In the genomic region with DNA sequence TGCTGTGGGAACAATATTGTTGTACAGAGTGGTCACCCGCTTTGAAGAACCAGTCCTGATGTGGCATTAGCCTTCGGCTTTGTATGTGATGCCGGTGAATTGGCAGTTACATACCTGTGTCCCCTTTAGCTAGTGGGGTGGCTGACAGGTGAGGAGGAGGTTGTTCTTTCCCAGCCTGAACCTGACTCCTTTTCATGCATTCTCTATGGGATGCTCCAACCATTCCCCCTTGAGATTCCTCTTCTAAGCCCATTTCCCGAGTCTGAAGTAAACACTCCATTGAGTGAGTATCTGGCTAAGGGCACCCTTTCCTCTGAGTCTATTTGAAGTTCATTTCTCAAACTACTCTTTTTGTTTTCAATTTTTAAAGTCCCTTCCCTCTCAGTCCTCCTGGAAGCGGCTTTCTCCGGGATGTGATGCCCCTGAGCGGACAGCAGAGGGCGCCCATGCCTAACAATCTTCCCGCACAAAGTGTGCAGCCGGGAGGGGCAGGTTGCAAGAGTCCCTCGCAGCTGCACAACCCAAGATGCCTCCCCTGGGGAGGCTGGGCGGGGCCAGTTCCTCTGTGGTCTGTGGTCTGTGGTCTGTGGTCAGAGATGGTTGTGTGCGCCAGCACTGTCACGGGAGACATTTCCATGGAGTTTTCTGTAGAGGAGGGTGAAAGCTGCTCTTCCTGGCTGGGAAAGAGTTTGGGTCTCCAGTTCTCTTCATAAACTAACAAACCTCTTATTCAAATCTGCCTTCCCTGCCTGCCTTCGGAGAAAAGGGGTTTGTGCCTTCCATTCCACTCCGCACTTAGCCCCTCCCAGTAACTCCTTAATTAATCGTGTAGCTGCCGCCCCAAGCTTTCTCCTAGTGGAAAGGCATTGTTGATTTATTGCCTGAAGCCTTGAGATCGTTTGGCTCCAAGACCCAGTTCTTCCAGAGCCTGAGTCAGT, we compare ENCODE assay signal across 9 cellular contexts. TPM values are rescaled to one million over a fixed set of nuclear protein-coding genes. Genes with fewer than 3 reads are reported as not detected.
DNase-seq lines count a peak whose midpoint lies in the region; ATAC-seq and TF ChIP-seq lines count a peak whose summit lies in the region.
"Had no signal": no experiment of that assay in that cellular context is flagged by ENCODE, and none has a peak within 500 bp of the region (broad histone marks: within the 10 kb centered on the region; RNA-seq: fewer than 3 reads in every experiment).

No MANE protein-coding gene starts in this region.

- H3K4me3 ChIP-seq in CD4-positive, alpha-beta memory T cell (ENCODE audit: low read length in 2 of 2) = peak overlapping the region in 1 of 2 donors; percentile 4
- H3K4me3 ChIP-seq in dorsolateral prefrontal cortex = peak overlapping the region in 42 of 59 donors; percentile 5 to 56 (median 31)

- H3K4me1 Mint-ChIP-seq in CD4-positive, alpha-beta memory T cell = peaks cover 14 to 26% (median 20%) of the 10 kb centered on the region in 4 donors

- ATAC-seq in GM19397 (IDR thresholded peaks at IDR 0.05; ENCODE audit: unreplicated experiment) (peak; percentile 100), HG03520 (IDR thresholded peaks at IDR 0.05; ENCODE audit: unreplicated experiment) (peak; percentile 95)

- POLR2A ChIA-PET in CD4-positive, alpha-beta memory T cell (lab: Charles Lee; ENCODE audit: partially characterized antibody) = interaction anchor here (0.6 to 2.9 kb wide), 8 partner anchors 200 to 518 kb away, joined by 3 to 33 read pairs (median 6); partner anchors contain the start of genes ALDH9A1 and TMCO1

- H3K4me3 Mint-ChIP-seq in CD4-positive, alpha-beta memory T cell = peak overlapping the region; percentile 63 to 84 (median 81)

- CTCF ChIA-PET in CD4-positive, alpha-beta memory T cell (lab: Charles Lee; ENCODE audit: partially characterized antibody) = interaction anchor here (0.7 to 6.6 kb wide), 29 partner anchors 9 to 529 kb away, joined by 3 to 275 read pairs (median 4); no protein-coding TSS in a partner anchor

- DNase-seq in CD4-positive, alpha-beta memory T cell = peak; percentile 91 to 93 (median 92)
- DNase-seq in NCI-H69 (lab: John Stamatoyannopoulos, UW) (peak; percentile 96), dorsolateral prefrontal cortex (peak; percentile 62 to 87 (median 75)), medulla oblongata (ENCODE audit: extremely low spot score) (peak; percentile 89)
- peak; percentile 81 for DNase-seq in activated CD4-positive, alpha-beta T cell treated with anti-CD3 and anti-CD28 coated beads, Interleukin-2, amount 50 U/mL, for 4 hours
- peak; percentile 74 for DNase-seq in stimulated activated CD8-positive, alpha-beta memory T cell treated with anti-CD3 and anti-CD28 coated beads, Interleukin-12 subunit alpha, Interleukin-12 subunit beta, amount 100 ng/mL, for 4 hours (ENCODE audit: low read depth)

- peaks cover 0 to 2% of the 10 kb centered on the region in 2 donors for H3K36me3 Mint-ChIP-seq in CD4-positive, alpha-beta memory T cell

- H3K27me3 ChIP-seq in CD4-positive, alpha-beta memory T cell (ENCODE audit: insufficient read depth, low read length) = peaks cover 39% of the 10 kb centered on the region
- H3K27me3 ChIP-seq in dorsolateral prefrontal cortex = peaks cover 0 to 21% (median 2%) of the 10 kb centered on the region in 45 donors

- H3K27ac ChIP-seq in CD4-positive, alpha-beta memory T cell (ENCODE audit: low read depth, low read length) = no peak overlapping the region
- H3K27ac ChIP-seq in dorsolateral prefrontal cortex = no peak overlapping the region

- peak overlapping the region; percentile 67 to 93 (median 83) for H3K27ac Mint-ChIP-seq in CD4-positive, alpha-beta memory T cell

- H3K9me3 Mint-ChIP-seq in CD4-positive, alpha-beta memory T cell = peaks cover 0 to 4% (median 0%) of the 10 kb centered on the region in 8 donors

- peaks cover 40 to 53% of the 10 kb centered on the region in 2 donors for H3K27me3 Mint-ChIP-seq in CD4-positive, alpha-beta memory T cell

- peaks cover 23% of the 10 kb centered on the region for H3K4me1 ChIP-seq in CD4-positive, alpha-beta memory T cell (ENCODE audit: insufficient read depth, low read length)

- H3K36me3 ChIP-seq in CD4-positive, alpha-beta memory T cell (ENCODE audit: insufficient read depth, low read length) = no peaks in the 10 kb centered on the region

- TF ChIP-seq CTCF in dorsolateral prefrontal cortex (IDR thresholded peaks at IDR 0.05 in 54 of 56, conservative IDR thresholded peaks at IDR 0.05 in 2 of 56; ENCODE audit: low read depth in 1 of 56, partially characterized antibody in 56 of 56) = peak; percentile 62 to 99 (median 96)

- H3K9me3 ChIP-seq in CD4-positive, alpha-beta memory T cell (ENCODE audit: control insufficient read depth in 1 of 2, low read length in 2 of 2) = no peaks in the 10 kb centered on the region

- intact Hi-C loops in CD4-positive, alpha-beta memory T cell (cut with micrococcal nuclease) = loop anchor here (1.0 to 2.0 kb wide), 6 partner anchors 24 to 1086 kb away; partner anchors contain the start of gene MGST3
- intact Hi-C loops in dorsolateral prefrontal cortex (cut with DNase I) = loop anchor here in 1 of 2 donors (1.0 to 5.0 kb wide), 3 partner anchors 200 to 524 kb away; no protein-coding TSS in a partner anchor

RNA-seq across cellular contexts. Expression of gene LMX1A, which starts 36.4 kb away (rescaled TPM):
- total RNA-seq in CD4-positive, alpha-beta memory T cell = not detected
- not detected for polyA plus RNA-seq in CD4-positive, alpha-beta memory T cell
- total RNA-seq in dorsolateral prefrontal cortex = under 1 TPM in 1 of 120 experiments, not detected in 119; 0.32 TPM
- total RNA-seq: glomerular endothelial cell had no signal

RNA-seq across cellular contexts. Expression of gene RXRG, which starts 52.0 kb away (rescaled TPM):
- total RNA-seq in CD4-positive, alpha-beta memory T cell = not detected
- not detected for polyA plus RNA-seq in CD4-positive, alpha-beta memory T cell
- total RNA-seq in dorsolateral prefrontal cortex = 10 to 100 TPM in 12 of 120 experiments, 1 to 10 TPM in 108; 2.0 to 16.0 (median 6.2) TPM
- total RNA-seq: glomerular endothelial cell had no signal
